ENCODE assay signal across 15 cellular contexts in the genomic region with DNA sequence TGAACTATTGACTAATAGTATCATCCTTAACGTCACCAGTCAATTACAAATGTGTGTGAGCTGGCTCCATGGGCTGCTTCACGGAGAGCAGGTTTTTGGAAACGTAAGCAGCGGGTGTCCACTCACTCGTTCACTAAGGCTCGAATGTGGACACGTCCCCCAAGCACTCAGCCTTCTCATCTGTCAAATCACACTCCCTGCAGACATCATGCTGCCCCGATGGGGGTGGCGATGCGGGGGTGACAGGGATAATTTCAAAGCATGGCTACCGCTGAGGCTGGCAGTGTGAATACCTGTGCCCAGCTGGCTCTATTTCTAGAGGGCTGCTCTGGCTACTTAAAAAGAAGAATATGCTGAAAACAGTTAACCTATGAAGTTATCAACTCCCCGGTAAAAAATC.
DNase-seq lines count a peak whose midpoint lies in the region; ATAC-seq and TF ChIP-seq lines count a peak whose summit lies in the region.
"Had no signal": no experiment of that assay in that cellular context is flagged by ENCODE, and none has a peak within 500 bp of the region (broad histone marks: within the 10 kb centered on the region; RNA-seq: fewer than 3 reads in every experiment).

No MANE protein-coding gene starts in this region.

- H3K9me3 Mint-ChIP-seq in activated naive CD4-positive, alpha-beta T cell treated with anti-CD3 and anti-CD28 coated beads, Interleukin-2, amount 50 U/mL, for 24 hours: no peaks in the 10 kb centered on the region
- no peaks in the 10 kb centered on the region for H3K9me3 Mint-ChIP-seq in activated naive CD4-positive, alpha-beta T cell treated with anti-CD3 and anti-CD28 coated beads, Interleukin-2, amount 50 U/mL, for 72 hours
- H3K9me3 Mint-ChIP-seq in neural progenitor cell: no peaks in the 10 kb centered on the region
- H3K9me3 Mint-ChIP-seq: activated B cell treated with CpG ODN at 0.5 μM for 24 hours had no signal

- H3K4me3 Mint-ChIP-seq in activated naive CD4-positive, alpha-beta T cell treated with anti-CD3 and anti-CD28 coated beads, Interleukin-2, amount 50 U/mL, for 24 hours: no peak overlapping the region
- no peak overlapping the region for H3K4me3 Mint-ChIP-seq in neural progenitor cell
- H3K4me3 Mint-ChIP-seq: activated B cell treated with CpG ODN at 0.5 μM for 24 hours had no signal

- peaks cover 11% of the 10 kb centered on the region for H3K36me3 Mint-ChIP-seq in activated naive CD4-positive, alpha-beta T cell treated with anti-CD3 and anti-CD28 coated beads, Interleukin-2, amount 50 U/mL, for 24 hours
- H3K36me3 Mint-ChIP-seq in activated naive CD4-positive, alpha-beta T cell treated with anti-CD3 and anti-CD28 coated beads, Interleukin-2, amount 50 U/mL, for 72 hours: peaks cover 0 to 15% of the 10 kb centered on the region in 2 donors
- peaks cover 16% of the 10 kb centered on the region for H3K36me3 Mint-ChIP-seq in neural progenitor cell

- H3K27me3 ChIP-seq in esophagus muscularis mucosa (no peaks in the 10 kb centered on the region), neural progenitor cell (no peaks in the 10 kb centered on the region), tibial artery (no peaks in the 10 kb centered on the region)
- H3K27me3 ChIP-seq: tibial nerve had no signal

- TF ChIP-seq CTCF in esophagus muscularis mucosa (IDR thresholded peaks at IDR 0.05): no peak
- no peak for TF ChIP-seq CTCF in neural progenitor cell (IDR thresholded peaks at IDR 0.05)
- no peak for TF ChIP-seq CTCF in tibial artery (IDR thresholded peaks at IDR 0.05)

- no peaks in the 10 kb centered on the region for H3K27me3 Mint-ChIP-seq in activated naive CD4-positive, alpha-beta T cell treated with anti-CD3 and anti-CD28 coated beads, Interleukin-2, amount 50 U/mL, for 24 hours
- H3K27me3 Mint-ChIP-seq in neural progenitor cell (ENCODE audit: insufficient read depth, low read depth): peaks cover 5% of the 10 kb centered on the region
- H3K27me3 Mint-ChIP-seq: activated B cell treated with CpG ODN at 0.5 μM for 24 hours had no signal

- no peak for DNase-seq in activated naive CD4-positive, alpha-beta T cell treated with anti-CD3 and anti-CD28 coated beads, Interleukin-2, amount 50 U/mL, for 72 hours (ENCODE audit: low spot score in 2 of 2)
- no peak for DNase-seq in esophagus muscularis mucosa (ENCODE audit: extremely low spot score)
- no peak for DNase-seq in neural progenitor cell (ENCODE audit: low spot score)
- DNase-seq in tibial artery: no peak
- no peak for DNase-seq in NCI-H510A (lab: John Stamatoyannopoulos, UW)
- DNase-seq in NCI-H146 treated with DMSO at 0.1 percent for 48 hours (lab: John Stamatoyannopoulos, UW; ENCODE audit: unreplicated experiment): no peak
- DNase-seq: activated B cell treated with CpG ODN at 0.5 μM for 24 hours, activated T-cell treated with anti-CD3 and anti-CD28 coated beads for 4 hours, NCI-H1092, NCI-H2227 treated with DMSO at 0.1 percent for 48 hours, OCI-M1 had no signal

- TF ChIP-seq POLR2A in esophagus muscularis mucosa (IDR thresholded peaks at IDR 0.05; ENCODE audit: low read depth): no peak

- intact Hi-C loops in esophagus muscularis mucosa (cut with DNase I): no loop called here
- intact Hi-C loops in tibial artery (cut with DNase I; ENCODE audit: low total_unique reads): no loop called here

- H3K27ac Mint-ChIP-seq in activated naive CD4-positive, alpha-beta T cell treated with anti-CD3 and anti-CD28 coated beads, Interleukin-2, amount 50 U/mL, for 24 hours: peak overlapping the region; percentile 67
- H3K27ac Mint-ChIP-seq in activated naive CD4-positive, alpha-beta T cell treated with anti-CD3 and anti-CD28 coated beads, Interleukin-2, amount 50 U/mL, for 72 hours: no peak overlapping the region
- H3K27ac Mint-ChIP-seq in neural progenitor cell: no peak overlapping the region
- H3K27ac Mint-ChIP-seq: activated B cell treated with CpG ODN at 0.5 μM for 24 hours had no signal

- H3F3A ChIP-seq in neural progenitor cell (ENCODE audit: low read depth): no peaks in the 10 kb centered on the region

- peak overlapping the region; percentile 44 for H3K9ac ChIP-seq in neural progenitor cell

- peaks cover 73% of the 10 kb centered on the region for H4K20me1 ChIP-seq in neural progenitor cell (ENCODE audit: low read depth)

- H3K36me3 ChIP-seq in esophagus muscularis mucosa: peaks cover 1 to 23% (median 7%) of the 10 kb centered on the region in 4 donors
- H3K36me3 ChIP-seq in neural progenitor cell: no peaks in the 10 kb centered on the region
- H3K36me3 ChIP-seq in tibial artery: peaks cover 0 to 10% (median 9%) of the 10 kb centered on the region in 3 donors

- 59% methylated on average over 12 of the region's 12 CpGs for WGBS in esophagus muscularis mucosa

- H3K4me3 ChIP-seq in esophagus muscularis mucosa (peak overlapping the region; percentile 2 to 35 (median 30)), neural progenitor cell (no peak overlapping the region), tibial artery (peak overlapping the region; percentile 5 to 19)
- H3K4me3 ChIP-seq: A549, tibial nerve had no signal

- ATAC-seq in activated naive CD4-positive, alpha-beta T cell treated with anti-CD3 and anti-CD28 coated beads, Interleukin-2, amount 50 U/mL, for 72 hours: no peak
- no peak for ATAC-seq in GM18868 (IDR thresholded peaks at IDR 0.05; ENCODE audit: unreplicated experiment)
- ATAC-seq: A549 had no signal

- TF ChIP-seq EP300 in esophagus muscularis mucosa (IDR thresholded peaks at IDR 0.05): no peak

- H3K27ac ChIP-seq in esophagus muscularis mucosa (replicated peaks in 1 of 4): peak overlapping the region; percentile 88 to 97 (median 92)
- no peak overlapping the region for H3K27ac ChIP-seq in neural progenitor cell
- peak overlapping the region; percentile 80 to 85 for H3K27ac ChIP-seq in tibial artery
- H3K27ac ChIP-seq: A549 had no signal

- no peak overlapping the region for H3K4me2 ChIP-seq in neural progenitor cell
- H3K4me2 ChIP-seq: A549 had no signal

- H3K4me1 ChIP-seq in esophagus muscularis mucosa: peaks cover 65 to 100% (median 99%) of the 10 kb centered on the region in 4 donors
- peaks cover 41% of the 10 kb centered on the region for H3K4me1 ChIP-seq in neural progenitor cell
- peaks cover 0 to 93% (median 64%) of the 10 kb centered on the region in 4 donors for H3K4me1 ChIP-seq in tibial artery
- H3K4me1 ChIP-seq: A549 had no signal

- no peak overlapping the region for H2AFZ ChIP-seq in neural progenitor cell (replicated peaks)

- H3K79me2 ChIP-seq in neural progenitor cell (ENCODE audit: low read depth): peaks cover 86% of the 10 kb centered on the region

- H3K9me3 ChIP-seq in esophagus muscularis mucosa (no peaks in the 10 kb centered on the region), neural progenitor cell (ENCODE audit: low read depth) (no peaks in the 10 kb centered on the region), tibial artery (no peaks in the 10 kb centered on the region)
- H3K9me3 ChIP-seq: A549, tibial nerve had no signal

- peaks cover 88% of the 10 kb centered on the region for H3K4me1 Mint-ChIP-seq in activated naive CD4-positive, alpha-beta T cell treated with anti-CD3 and anti-CD28 coated beads, Interleukin-2, amount 50 U/mL, for 24 hours
- peaks cover 32% of the 10 kb centered on the region for H3K4me1 Mint-ChIP-seq in neural progenitor cell
